ENCODE assay signal across 1 cellular context in the genomic region with DNA sequence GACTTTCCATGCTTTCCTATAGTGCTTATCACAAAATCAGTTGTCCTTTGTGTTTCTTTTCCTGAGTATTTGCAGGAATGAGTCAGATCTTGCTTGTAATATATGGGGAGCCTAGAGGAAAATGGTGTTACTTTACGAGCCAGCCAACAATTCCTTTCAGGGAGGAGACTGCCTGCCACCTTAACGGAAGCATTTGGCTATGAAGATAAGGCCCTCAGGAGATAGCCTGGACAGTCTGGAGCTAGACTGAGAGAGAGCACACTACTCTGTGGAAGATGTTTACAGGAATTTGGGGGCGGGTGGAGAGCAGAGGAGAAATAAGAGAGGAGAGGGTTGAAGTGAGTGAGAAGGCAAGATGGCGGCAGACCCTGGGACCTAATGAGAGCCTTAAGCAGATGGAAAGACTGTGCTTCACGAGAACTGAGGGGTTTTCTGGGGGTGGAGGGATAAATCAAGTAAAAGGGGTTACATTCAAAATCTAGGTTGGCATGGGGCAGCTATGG.
TF ChIP-seq lines count a peak whose summit lies in the region.

No MANE protein-coding gene starts in this region.

TF ChIP-seq in HEK293, 187 proteins besides CTCF, POLR2A, EP300 and RAD21 (continued from another document):
- TF ChIP-seq, protein P1, sequence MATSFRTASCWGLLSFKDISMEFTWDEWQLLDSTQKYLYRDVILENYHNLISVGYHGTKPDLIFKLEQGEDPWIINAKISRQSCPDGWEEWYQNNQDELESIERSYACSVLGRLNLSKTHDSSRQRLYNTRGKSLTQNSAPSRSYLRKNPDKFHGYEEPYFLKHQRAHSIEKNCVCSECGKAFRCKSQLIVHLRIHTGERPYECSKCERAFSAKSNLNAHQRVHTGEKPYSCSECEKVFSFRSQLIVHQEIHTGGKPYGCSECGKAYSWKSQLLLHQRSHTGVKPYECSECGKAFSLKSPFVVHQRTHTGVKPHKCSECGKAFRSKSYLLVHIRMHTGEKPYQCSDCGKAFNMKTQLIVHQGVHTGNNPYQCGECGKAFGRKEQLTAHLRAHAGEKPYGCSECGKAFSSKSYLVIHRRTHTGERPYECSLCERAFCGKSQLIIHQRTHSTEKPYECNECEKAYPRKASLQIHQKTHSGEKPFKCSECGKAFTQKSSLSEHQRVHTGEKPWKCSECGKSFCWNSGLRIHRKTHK (tag by site-specific recombination; IDR thresholded peaks at IDR 0.05), result no peak
- TF ChIP-seq, protein P2, sequence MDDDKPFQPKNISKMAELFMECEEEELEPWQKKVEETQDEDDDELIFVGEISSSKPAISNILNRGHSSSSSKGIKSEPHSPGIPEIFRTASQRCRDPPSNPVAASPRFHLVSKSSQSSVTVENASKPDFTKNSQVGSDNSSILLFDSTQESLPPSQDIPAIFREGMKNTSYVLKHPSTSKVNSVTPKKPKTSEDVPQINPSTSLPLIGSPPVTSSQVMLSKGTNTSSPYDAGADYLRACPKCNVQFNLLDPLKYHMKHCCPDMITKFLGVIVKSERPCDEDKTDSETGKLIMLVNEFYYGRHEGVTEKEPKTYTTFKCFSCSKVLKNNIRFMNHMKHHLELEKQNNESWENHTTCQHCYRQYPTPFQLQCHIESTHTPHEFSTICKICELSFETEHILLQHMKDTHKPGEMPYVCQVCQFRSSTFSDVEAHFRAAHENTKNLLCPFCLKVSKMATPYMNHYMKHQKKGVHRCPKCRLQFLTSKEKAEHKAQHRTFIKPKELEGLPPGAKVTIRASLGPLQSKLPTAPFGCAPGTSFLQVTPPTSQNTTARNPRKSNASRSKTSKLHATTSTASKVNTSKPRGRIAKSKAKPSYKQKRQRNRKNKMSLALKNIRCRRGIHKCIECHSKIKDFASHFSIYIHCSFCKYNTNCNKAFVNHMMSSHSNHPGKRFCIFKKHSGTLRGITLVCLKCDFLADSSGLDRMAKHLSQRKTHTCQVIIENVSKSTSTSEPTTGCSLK (tag by site-specific recombination; IDR thresholded peaks at IDR 0.05), result no peak
- TF ChIP-seq SP2 (tag by site-specific recombination; IDR thresholded peaks at IDR 0.05), result no peak
- no peak for TF ChIP-seq ZNF785 (tag by site-specific recombination; IDR thresholded peaks at IDR 0.05)
- TF ChIP-seq ZNF404 (tag by site-specific recombination; IDR thresholded peaks at IDR 0.05), result no peak
- TF ChIP-seq YY2 (tag by site-specific recombination; IDR thresholded peaks at IDR 0.05), result 0 out of 2 replicates have a peak, but pooled peaks have one; percentile 23
- TF ChIP-seq ZNF426 (tag by site-specific recombination; IDR thresholded peaks at IDR 0.05), result no peak
- no peak for TF ChIP-seq SP3 (tag by site-specific recombination; IDR thresholded peaks at IDR 0.05)
- TF ChIP-seq ZNF248 (tag by site-specific recombination; IDR thresholded peaks at IDR 0.05), result no peak
- TF ChIP-seq, protein P3, sequence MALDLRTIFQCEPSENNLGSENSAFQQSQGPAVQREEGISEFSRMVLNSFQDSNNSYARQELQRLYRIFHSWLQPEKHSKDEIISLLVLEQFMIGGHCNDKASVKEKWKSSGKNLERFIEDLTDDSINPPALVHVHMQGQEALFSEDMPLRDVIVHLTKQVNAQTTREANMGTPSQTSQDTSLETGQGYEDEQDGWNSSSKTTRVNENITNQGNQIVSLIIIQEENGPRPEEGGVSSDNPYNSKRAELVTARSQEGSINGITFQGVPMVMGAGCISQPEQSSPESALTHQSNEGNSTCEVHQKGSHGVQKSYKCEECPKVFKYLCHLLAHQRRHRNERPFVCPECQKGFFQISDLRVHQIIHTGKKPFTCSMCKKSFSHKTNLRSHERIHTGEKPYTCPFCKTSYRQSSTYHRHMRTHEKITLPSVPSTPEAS (tag by site-specific recombination; IDR thresholded peaks at IDR 0.05), result no peak
- no peak for TF ChIP-seq ZNF514 (tag by site-specific recombination; IDR thresholded peaks at IDR 0.05)
- no peak for TF ChIP-seq ZNF521 (tag by site-specific recombination; IDR thresholded peaks at IDR 0.05)
- no peak for TF ChIP-seq ZNF394 (tag by site-specific recombination; IDR thresholded peaks at IDR 0.05; ENCODE audit: borderline replicate concordance)
- TF ChIP-seq FEZF1 (tag by site-specific recombination; IDR thresholded peaks at IDR 0.05), result no peak
- TF ChIP-seq, protein P4, sequence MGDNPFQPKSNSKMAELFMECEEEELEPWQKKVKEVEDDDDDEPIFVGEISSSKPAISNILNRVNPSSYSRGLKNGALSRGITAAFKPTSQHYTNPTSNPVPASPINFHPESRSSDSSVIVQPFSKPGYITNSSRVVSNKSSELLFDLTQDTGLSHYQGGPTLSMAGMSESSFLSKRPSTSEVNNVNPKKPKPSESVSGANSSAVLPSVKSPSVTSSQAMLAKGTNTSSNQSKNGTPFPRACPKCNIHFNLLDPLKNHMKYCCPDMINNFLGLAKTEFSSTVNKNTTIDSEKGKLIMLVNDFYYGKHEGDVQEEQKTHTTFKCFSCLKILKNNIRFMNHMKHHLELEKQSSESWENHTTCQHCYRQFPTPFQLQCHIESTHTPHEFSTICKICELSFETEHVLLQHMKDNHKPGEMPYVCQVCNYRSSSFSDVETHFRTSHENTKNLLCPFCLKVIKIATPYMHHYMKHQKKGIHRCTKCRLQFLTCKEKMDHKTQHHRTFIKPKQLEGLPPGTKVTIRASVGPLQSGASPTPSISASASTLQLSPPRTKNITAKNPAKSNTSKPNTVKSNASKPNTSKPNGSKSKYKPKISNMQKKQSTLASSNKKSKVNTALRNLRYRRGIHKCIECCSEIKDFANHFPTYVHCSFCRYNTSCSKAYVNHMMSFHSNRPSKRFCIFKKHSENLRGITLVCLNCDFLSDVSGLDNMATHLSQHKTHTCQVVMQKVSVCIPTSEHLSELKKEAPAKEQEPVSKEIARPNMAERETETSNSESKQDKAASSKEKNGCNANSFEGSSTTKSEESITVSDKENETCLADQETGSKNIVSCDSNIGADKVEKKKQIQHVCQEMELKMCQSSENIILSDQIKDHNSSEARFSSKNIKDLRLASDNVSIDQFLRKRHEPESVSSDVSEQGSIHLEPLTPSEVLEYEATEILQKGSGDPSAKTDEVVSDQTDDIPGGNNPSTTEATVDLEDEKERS (tag by site-specific recombination; IDR thresholded peaks at IDR 0.05), result no peak
- 0 out of 2 replicates have a peak, but pooled peaks have one; percentile 39 for TF ChIP-seq ZNF335 (tag by site-specific recombination; conservative IDR thresholded peaks at IDR 0.05)
- TF ChIP-seq, protein P5, sequence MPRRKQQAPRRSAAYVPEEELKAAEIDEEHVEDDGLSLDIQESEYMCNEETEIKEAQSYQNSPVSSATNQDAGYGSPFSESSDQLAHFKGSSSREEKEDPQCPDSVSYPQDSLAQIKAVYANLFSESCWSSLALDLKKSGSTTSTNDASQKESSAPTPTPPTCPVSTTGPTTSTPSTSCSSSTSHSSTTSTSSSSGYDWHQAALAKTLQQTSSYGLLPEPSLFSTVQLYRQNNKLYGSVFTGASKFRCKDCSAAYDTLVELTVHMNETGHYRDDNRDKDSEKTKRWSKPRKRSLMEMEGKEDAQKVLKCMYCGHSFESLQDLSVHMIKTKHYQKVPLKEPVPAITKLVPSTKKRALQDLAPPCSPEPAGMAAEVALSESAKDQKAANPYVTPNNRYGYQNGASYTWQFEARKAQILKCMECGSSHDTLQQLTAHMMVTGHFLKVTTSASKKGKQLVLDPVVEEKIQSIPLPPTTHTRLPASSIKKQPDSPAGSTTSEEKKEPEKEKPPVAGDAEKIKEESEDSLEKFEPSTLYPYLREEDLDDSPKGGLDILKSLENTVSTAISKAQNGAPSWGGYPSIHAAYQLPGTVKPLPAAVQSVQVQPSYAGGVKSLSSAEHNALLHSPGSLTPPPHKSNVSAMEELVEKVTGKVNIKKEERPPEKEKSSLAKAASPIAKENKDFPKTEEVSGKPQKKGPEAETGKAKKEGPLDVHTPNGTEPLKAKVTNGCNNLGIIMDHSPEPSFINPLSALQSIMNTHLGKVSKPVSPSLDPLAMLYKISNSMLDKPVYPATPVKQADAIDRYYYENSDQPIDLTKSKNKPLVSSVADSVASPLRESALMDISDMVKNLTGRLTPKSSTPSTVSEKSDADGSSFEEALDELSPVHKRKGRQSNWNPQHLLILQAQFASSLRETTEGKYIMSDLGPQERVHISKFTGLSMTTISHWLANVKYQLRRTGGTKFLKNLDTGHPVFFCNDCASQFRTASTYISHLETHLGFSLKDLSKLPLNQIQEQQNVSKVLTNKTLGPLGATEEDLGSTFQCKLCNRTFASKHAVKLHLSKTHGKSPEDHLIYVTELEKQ (tag by site-specific recombination; IDR thresholded peaks at IDR 0.05; ENCODE audit: borderline replicate concordance), result no peak
- no peak for TF ChIP-seq KLF10 (tag by site-specific recombination; IDR thresholded peaks at IDR 0.05)
- TF ChIP-seq ZNF473 (tag by site-specific recombination; IDR thresholded peaks at IDR 0.05), result no peak
- no peak for TF ChIP-seq ZNF138 (tag by site-specific recombination; IDR thresholded peaks at IDR 0.05; ENCODE audit: borderline replicate concordance)
- TF ChIP-seq, protein P6, sequence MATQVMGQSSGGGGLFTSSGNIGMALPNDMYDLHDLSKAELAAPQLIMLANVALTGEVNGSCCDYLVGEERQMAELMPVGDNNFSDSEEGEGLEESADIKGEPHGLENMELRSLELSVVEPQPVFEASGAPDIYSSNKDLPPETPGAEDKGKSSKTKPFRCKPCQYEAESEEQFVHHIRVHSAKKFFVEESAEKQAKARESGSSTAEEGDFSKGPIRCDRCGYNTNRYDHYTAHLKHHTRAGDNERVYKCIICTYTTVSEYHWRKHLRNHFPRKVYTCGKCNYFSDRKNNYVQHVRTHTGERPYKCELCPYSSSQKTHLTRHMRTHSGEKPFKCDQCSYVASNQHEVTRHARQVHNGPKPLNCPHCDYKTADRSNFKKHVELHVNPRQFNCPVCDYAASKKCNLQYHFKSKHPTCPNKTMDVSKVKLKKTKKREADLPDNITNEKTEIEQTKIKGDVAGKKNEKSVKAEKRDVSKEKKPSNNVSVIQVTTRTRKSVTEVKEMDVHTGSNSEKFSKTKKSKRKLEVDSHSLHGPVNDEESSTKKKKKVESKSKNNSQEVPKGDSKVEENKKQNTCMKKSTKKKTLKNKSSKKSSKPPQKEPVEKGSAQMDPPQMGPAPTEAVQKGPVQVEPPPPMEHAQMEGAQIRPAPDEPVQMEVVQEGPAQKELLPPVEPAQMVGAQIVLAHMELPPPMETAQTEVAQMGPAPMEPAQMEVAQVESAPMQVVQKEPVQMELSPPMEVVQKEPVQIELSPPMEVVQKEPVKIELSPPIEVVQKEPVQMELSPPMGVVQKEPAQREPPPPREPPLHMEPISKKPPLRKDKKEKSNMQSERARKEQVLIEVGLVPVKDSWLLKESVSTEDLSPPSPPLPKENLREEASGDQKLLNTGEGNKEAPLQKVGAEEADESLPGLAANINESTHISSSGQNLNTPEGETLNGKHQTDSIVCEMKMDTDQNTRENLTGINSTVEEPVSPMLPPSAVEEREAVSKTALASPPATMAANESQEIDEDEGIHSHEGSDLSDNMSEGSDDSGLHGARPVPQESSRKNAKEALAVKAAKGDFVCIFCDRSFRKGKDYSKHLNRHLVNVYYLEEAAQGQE (tag by site-specific recombination; IDR thresholded peaks at IDR 0.05), result no peak
- no peak for TF ChIP-seq ZEB2 (tag by site-specific recombination; IDR thresholded peaks at IDR 0.05)
- peak; percentile 30; the same call in 1 of the 2 replicates for TF ChIP-seq OSR2 (tag by site-specific recombination; IDR thresholded peaks at IDR 0.05)
- TF ChIP-seq, protein P7, sequence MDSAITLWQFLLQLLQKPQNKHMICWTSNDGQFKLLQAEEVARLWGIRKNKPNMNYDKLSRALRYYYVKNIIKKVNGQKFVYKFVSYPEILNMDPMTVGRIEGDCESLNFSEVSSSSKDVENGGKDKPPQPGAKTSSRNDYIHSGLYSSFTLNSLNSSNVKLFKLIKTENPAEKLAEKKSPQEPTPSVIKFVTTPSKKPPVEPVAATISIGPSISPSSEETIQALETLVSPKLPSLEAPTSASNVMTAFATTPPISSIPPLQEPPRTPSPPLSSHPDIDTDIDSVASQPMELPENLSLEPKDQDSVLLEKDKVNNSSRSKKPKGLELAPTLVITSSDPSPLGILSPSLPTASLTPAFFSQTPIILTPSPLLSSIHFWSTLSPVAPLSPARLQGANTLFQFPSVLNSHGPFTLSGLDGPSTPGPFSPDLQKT (IDR thresholded peaks at IDR 0.05; ENCODE audit: borderline replicate concordance, low read depth, low read length), result no peak
- TF ChIP-seq TRIM28 (IDR thresholded peaks at IDR 0.05; ENCODE audit: borderline replicate concordance, low read length), result 0 out of 2 replicates have a peak, but pooled peaks have one; percentile 48
